ENCODE assay signal across 8 cellular contexts in the genomic region with DNA sequence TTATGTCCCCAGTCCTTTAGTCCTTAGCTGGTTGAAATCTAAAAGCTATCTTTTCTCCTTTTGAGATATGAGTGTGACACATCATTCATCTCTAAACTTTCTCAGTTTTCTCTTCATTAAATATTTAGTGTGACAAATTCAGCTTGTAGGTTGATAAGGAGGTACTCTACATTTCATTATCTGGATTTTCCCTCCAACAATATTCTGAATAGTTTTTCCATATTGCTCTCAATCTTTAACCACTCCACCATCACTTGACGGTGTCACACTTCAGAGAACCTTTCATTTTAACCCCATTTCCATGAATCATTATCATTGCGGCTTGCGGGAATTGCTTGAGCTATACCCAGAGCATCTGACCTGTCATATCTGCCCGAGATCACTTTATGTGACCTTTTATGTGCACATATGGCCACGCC. TPM values are rescaled to one million over a fixed set of nuclear protein-coding genes. Genes with fewer than 3 reads are reported as not detected.
DNase-seq lines count a peak whose midpoint lies in the region; ATAC-seq and TF ChIP-seq lines count a peak whose summit lies in the region.

No MANE protein-coding gene starts in this region.

- TF ChIP-seq POLR2A in adrenal gland (IDR thresholded peaks at IDR 0.05) = no peak

- H3K4me1 Mint-ChIP-seq in activated CD8-positive, alpha-beta memory T cell treated with anti-CD3 and anti-CD28 coated beads, Interleukin-2, amount 10 ng/mL, durations not matched to agents 7 days and 5 days = peaks cover 55% of the 10 kb centered on the region

- no peaks in the 10 kb centered on the region for H3K27me3 ChIP-seq in adrenal gland

- H3K4me1 ChIP-seq in adrenal gland (replicated peaks in 1 of 2) = no peaks in the 10 kb centered on the region

- ATAC-seq in activated CD8-positive, alpha-beta memory T cell treated with anti-CD3 and anti-CD28 coated beads, Interleukin-2, amount 10 ng/mL, durations not matched to agents 7 days and 5 days = peak; percentile 79
- peak; percentile 74 for ATAC-seq in HG03460 (IDR thresholded peaks at IDR 0.05; ENCODE audit: unreplicated experiment)
- peak; percentile 76 for ATAC-seq in stimulated activated naive CD8-positive, alpha-beta T cell treated with anti-CD3 and anti-CD28 coated beads, Interleukin-15, Interleukin-2, amounts not matched to agents 100 U/mL and 50 U/mL, for 24 hours
- no peak for ATAC-seq in GM21526 (IDR thresholded peaks at IDR 0.05; ENCODE audit: low FRiP score, unreplicated experiment)

- 61 to 73% (median 72%) methylated on average over 5 of the region's 5 CpGs for WGBS in adrenal gland, 4 donors

- TF ChIP-seq CTCF in adrenal gland (IDR thresholded peaks at IDR 0.05) = no peak

- no peaks in the 10 kb centered on the region for H3K9me3 ChIP-seq in adrenal gland (replicated peaks in 1 of 3)

- no peak overlapping the region for H3K4me3 ChIP-seq in adrenal gland

- CTCF ChIA-PET in activated CD8-positive, alpha-beta memory T cell treated with anti-CD3 and anti-CD28 coated beads, Interleukin-2, amount 10 ng/mL, durations not matched to agents 7 days and 5 days (lab: Charles Lee) = interaction anchor here (0.9 to 5.5 kb wide), 11 partner anchors 9 to 125 kb away, joined by 3 to 73 read pairs (median 4); partner anchors contain the start of genes ATP8B4 and SLC27A2

- H3K27ac ChIP-seq in adrenal gland = peak overlapping the region in 3 of 5 donors; percentile 15 to 81 (median 29)
- H3K27ac ChIP-seq in substantia nigra (ENCODE audit: low read depth, low read length, poor library complexity, severe bottlenecking) = no peak overlapping the region

- peaks cover 3% of the 10 kb centered on the region for H3K9me3 Mint-ChIP-seq in activated CD8-positive, alpha-beta memory T cell treated with anti-CD3 and anti-CD28 coated beads, Interleukin-2, amount 10 ng/mL, durations not matched to agents 7 days and 5 days (ENCODE audit: low read depth)

- no peaks in the 10 kb centered on the region for H3K36me3 ChIP-seq in adrenal gland (replicated peaks in 1 of 2)

- H3K27me3 Mint-ChIP-seq in activated CD8-positive, alpha-beta memory T cell treated with anti-CD3 and anti-CD28 coated beads, Interleukin-2, amount 10 ng/mL, durations not matched to agents 7 days and 5 days = no peaks in the 10 kb centered on the region

- H3K4me3 Mint-ChIP-seq in activated CD8-positive, alpha-beta memory T cell treated with anti-CD3 and anti-CD28 coated beads, Interleukin-2, amount 10 ng/mL, durations not matched to agents 7 days and 5 days = peak overlapping the region; percentile 50

- peak; percentile 88 for DNase-seq in activated CD8-positive, alpha-beta memory T cell treated with anti-CD3 and anti-CD28 coated beads, Interleukin-2, amount 10 ng/mL, durations not matched to agents 7 days and 5 days
- no peak for DNase-seq in activated CD8-positive, alpha-beta memory T cell treated with anti-CD3 and anti-CD28 coated beads for 24 hours
- no peak for DNase-seq in adrenal gland
- peak; percentile 62 for DNase-seq in stimulated activated naive CD8-positive, alpha-beta T cell treated with anti-CD3 and anti-CD28 coated beads, Interleukin-15, Interleukin-2, amounts not matched to agents 100 U/mL and 50 U/mL, for 24 hours
- DNase-seq in GDM1 (lab: John Stamatoyannopoulos, UW) = no peak
- no peak for DNase-seq in substantia nigra (lab: John Stamatoyannopoulos, UW)

- H3K36me3 Mint-ChIP-seq in activated CD8-positive, alpha-beta memory T cell treated with anti-CD3 and anti-CD28 coated beads, Interleukin-2, amount 10 ng/mL, durations not matched to agents 7 days and 5 days = peaks cover 19% of the 10 kb centered on the region

- intact Hi-C loops in adrenal gland (cut with DNase I) = no loop called here

- H3K27ac Mint-ChIP-seq in activated CD8-positive, alpha-beta memory T cell treated with anti-CD3 and anti-CD28 coated beads, Interleukin-2, amount 10 ng/mL, durations not matched to agents 7 days and 5 days = peak overlapping the region; percentile 90

RNA-seq across cellular contexts. Expression of gene ATP8B4, which starts 16.1 kb away (rescaled TPM):
- total RNA-seq in activated CD8-positive, alpha-beta memory T cell treated with anti-CD3 and anti-CD28 coated beads, Interleukin-2, amount 10 ng/mL, durations not matched to agents 7 days and 5 days = 10 to 100 TPM; 69.2 to 98.3 TPM
- 10 to 100 TPM in 3 of 8 donors, 1 to 10 TPM in 5; 2.1 to 23.9 (median 8.9) TPM for total RNA-seq in adrenal gland
- 1 to 10 TPM; 2.4 to 3.6 (median 2.7) TPM for polyA plus RNA-seq in adrenal gland

RNA-seq across cellular contexts. Expression of gene SLC27A2, which starts 46.9 kb away (rescaled TPM):
- 10 to 100 TPM; 36.4 to 54.0 TPM for total RNA-seq in activated CD8-positive, alpha-beta memory T cell treated with anti-CD3 and anti-CD28 coated beads, Interleukin-2, amount 10 ng/mL, durations not matched to agents 7 days and 5 days
- total RNA-seq in adrenal gland = 10 to 100 TPM; 14.6 to 49.5 (median 36.0) TPM
- 10 to 100 TPM in 1 of 3 donors, 1 to 10 TPM in 2; 8.0 to 13.0 (median 8.1) TPM for polyA plus RNA-seq in adrenal gland

Comparison
In these comparisons a context has a peak if more than half of its experiments do, and no peak if none do; other contexts are left out.
1. DNase-seq: peak in activated CD8-positive, alpha-beta memory T cell treated with anti-CD3 and anti-CD28 coated beads, Interleukin-2, amount 10 ng/mL, durations not matched to agents 7 days and 5 days (single experiment) and stimulated activated naive CD8-positive, alpha-beta T cell treated with anti-CD3 and anti-CD28 coated beads, Interleukin-15, Interleukin-2, amounts not matched to agents 100 U/mL and 50 U/mL, for 24 hours (single experiment); none in activated CD8-positive, alpha-beta memory T cell treated with anti-CD3 and anti-CD28 coated beads for 24 hours (single experiment), adrenal gland (0 of 7), GDM1 (single experiment) and substantia nigra (0 of 49).